ENCODE assay signal across 28 cellular contexts in genomic region chr3:42377681-42378080, GRCh38. TPM values are rescaled to one million over a fixed set of nuclear protein-coding genes. Genes with fewer than 3 reads are reported as not detected.
"Had no signal": no experiment of that assay in that cellular context is flagged by ENCODE, and none has a peak within 500 bp of the region (broad histone marks: within the 10 kb centered on the region; RNA-seq: fewer than 3 reads in every experiment).

No MANE protein-coding gene starts in this region.

- ATAC-seq: activated CD4-positive, alpha-beta T cell treated with anti-CD3 and anti-CD28 coated beads for 36 hours; naive thymus-derived CD8-positive, alpha-beta T cell had no signal

- DNase-seq: activated B cell treated with CpG ODN at 0.5 μM for 24 hours; activated CD4-positive, alpha-beta T cell treated with anti-CD3 and anti-CD28 coated beads for 36 hours; activated CD4-positive, alpha-beta T cell treated with anti-CD3 and anti-CD28 coated beads, Interleukin-2, amount 50 U/mL, for 4 hours; activated gamma-delta T cell; activated naive CD4-positive, alpha-beta T cell treated with anti-CD3 and anti-CD28 coated beads, Interleukin-2, amount 10 ng/mL, durations not matched to agents 7 days and 5 days; activated naive CD8-positive, alpha-beta T cell treated with anti-CD3 and anti-CD28 coated beads, Interleukin-2, amount 10 ng/mL, durations not matched to agents 7 days and 5 days; activated T-cell treated with anti-CD3 and anti-CD28 coated beads for 4 hours; central memory CD4-positive, alpha-beta T cell; foreskin fibroblast; head of caudate nucleus; hippocampal formation; immature natural killer cell; naive thymus-derived CD8-positive, alpha-beta T cell; spleen; stimulated activated naive CD4-positive, alpha-beta T cell treated with Interleukin-2 at 50 U/mL for 16 hours had no signal

- H3K4me3 ChIP-seq: ascending aorta, breast epithelium, right atrium auricular region, spleen, tibial nerve had no signal

RNA-seq across cellular contexts. Expression of gene LYZL4, which starts 32.7 kb away (rescaled TPM):
- total RNA-seq: activated B cell treated with CpG ODN at 0.5 μM for 24 hours; activated CD4-positive, alpha-beta T cell treated with anti-CD3 and anti-CD28 coated beads for 36 hours; activated naive CD8-positive, alpha-beta T cell treated with anti-CD3 and anti-CD28 coated beads, Interleukin-2, amount 10 ng/mL, durations not matched to agents 7 days and 5 days; ascending aorta; breast epithelium; endothelial cell of umbilical vein; fibroblast of lung; kidney epithelial cell; lower leg skin; naive thymus-derived CD8-positive, alpha-beta T cell; neural crest cell; omental fat pad; pulmonary artery endothelial cell; right atrium auricular region; spleen; temporal lobe; tibial nerve; urinary bladder had no signal
